In the genomic region with DNA sequence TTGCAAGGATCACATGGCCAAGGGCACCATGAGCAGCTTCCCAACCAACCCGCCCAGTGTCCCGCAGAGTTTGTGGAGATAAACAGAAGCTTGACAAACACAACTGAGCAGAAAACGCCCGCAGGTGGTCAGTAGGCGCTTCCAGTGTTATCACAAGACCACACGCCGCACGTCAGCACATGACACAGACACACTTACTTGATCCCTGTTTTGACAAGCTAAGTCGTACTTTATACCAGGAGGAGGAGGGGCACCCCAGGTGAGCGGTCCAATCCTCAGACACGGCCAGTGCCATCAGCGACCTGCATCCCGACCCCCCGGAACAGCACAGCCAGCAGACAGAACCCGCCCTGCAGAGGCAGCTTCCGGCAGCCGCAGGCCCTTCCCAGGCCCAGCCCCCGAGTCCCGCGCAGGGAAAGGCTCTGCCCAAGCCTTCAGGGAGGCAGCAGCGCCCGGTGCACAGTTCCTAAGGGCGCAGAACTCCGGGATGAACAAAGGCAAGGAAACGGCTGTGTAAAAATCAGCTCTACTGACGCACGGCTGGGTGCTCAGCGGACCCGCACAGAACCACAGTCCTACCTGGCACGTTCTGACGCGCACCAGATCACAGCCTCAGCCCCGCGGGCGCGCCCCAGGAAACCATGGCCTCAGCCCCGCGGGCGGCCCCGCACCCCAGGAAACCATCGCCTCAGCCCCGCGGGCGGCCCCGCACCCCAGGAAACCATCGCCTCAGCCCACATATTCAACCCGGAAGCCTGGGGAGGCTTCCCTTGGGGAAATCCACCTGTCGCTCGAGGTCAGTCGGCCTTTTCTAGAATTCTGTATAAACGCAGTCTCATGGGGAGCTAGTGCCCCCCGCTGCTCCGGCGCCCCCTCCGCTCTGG, we compare ENCODE assay signal across 9 cellular contexts. TPM values are rescaled to one million over a fixed set of nuclear protein-coding genes. Genes with fewer than 3 reads are reported as not detected.
DNase-seq lines count a peak whose midpoint lies in the region; ATAC-seq, FAIRE-seq and TF ChIP-seq lines count a peak whose summit lies in the region.
"Had no signal": no experiment of that assay in that cellular context is flagged by ENCODE, and none has a peak within 500 bp of the region (broad histone marks: within the 10 kb centered on the region; RNA-seq: fewer than 3 reads in every experiment).

No MANE protein-coding gene starts in this region.

- no peak for TF ChIP-seq CTCF in DND-41 (IDR thresholded peaks at IDR 0.05; ENCODE audit: borderline replicate concordance, extremely low read depth, low read length, poor library complexity, severe bottlenecking)
- TF ChIP-seq CTCF in natural killer cell (IDR thresholded peaks at IDR 0.05): no peak
- no peak for TF ChIP-seq CTCF in brain microvascular endothelial cell (IDR thresholded peaks at IDR 0.05; ENCODE audit: low read depth, low read length, missing control alignments)
- TF ChIP-seq CTCF in pancreas (IDR thresholded peaks at IDR 0.05): no peak

- H3K4me1 ChIP-seq in DND-41 (ENCODE audit: insufficient read depth, low read length) (no peaks in the 10 kb centered on the region), pancreas (peaks cover 0 to 8% (median 0%) of the 10 kb centered on the region in 3 donors)

- in situ Hi-C loops in brain microvascular endothelial cell (cut with HindIII; ENCODE audit: low pct_ligation_motif_present, low sequenced_read_pairs): no loop called here

- H3K9me3 Mint-ChIP-seq in natural killer cell: no peaks in the 10 kb centered on the region

- H3K36me3 ChIP-seq in DND-41 (ENCODE audit: insufficient read depth, low read length): peaks cover 8% of the 10 kb centered on the region
- H3K36me3 ChIP-seq in brain microvascular endothelial cell (replicated peaks): peaks cover 3% of the 10 kb centered on the region
- no peaks in the 10 kb centered on the region for H3K36me3 ChIP-seq in pancreas

- peak overlapping the region; percentile 92 to 96 for H3K27ac Mint-ChIP-seq in natural killer cell

- no peak overlapping the region for H3K4me2 ChIP-seq in DND-41 (ENCODE audit: insufficient read depth, low read length)

- no peaks in the 10 kb centered on the region for H3K36me3 Mint-ChIP-seq in natural killer cell

- no peak for FAIRE-seq in pancreas (lab: Jason Lieb, UNC)
- FAIRE-seq: astrocyte had no signal

- no peak overlapping the region for H2AFZ ChIP-seq in DND-41 (ENCODE audit: low read depth, low read length)

- H3K9me3 ChIP-seq in DND-41 (ENCODE audit: insufficient read depth, low read length, severe bottlenecking) (no peaks in the 10 kb centered on the region), pancreas (no peaks in the 10 kb centered on the region)

- H3K27me3 ChIP-seq in DND-41 (ENCODE audit: insufficient read depth, low read length, poor library complexity) (no peaks in the 10 kb centered on the region), brain microvascular endothelial cell (replicated peaks) (no peaks in the 10 kb centered on the region), pancreas (no peaks in the 10 kb centered on the region)

- ATAC-seq in DND-41 (ENCODE audit: insufficient read depth, low read depth) (peak; percentile 66), natural killer cell (peak; percentile 31 to 72 (median 58)), HG03442 (IDR thresholded peaks at IDR 0.05; ENCODE audit: unreplicated experiment) (no peak), pancreas (no peak)

- intact Hi-C loops in natural killer cell (cut with micrococcal nuclease): no loop called here
- intact Hi-C loops in pancreas (cut with DNase I): no loop called here

- H3K4me3 Mint-ChIP-seq in natural killer cell: peak overlapping the region; percentile 79

- no peaks in the 10 kb centered on the region for H3K27me3 Mint-ChIP-seq in natural killer cell (ENCODE audit: low read depth in 2 of 2)

- DNase-seq in DND-41 (peak; percentile 31), NCI-H146 (lab: John Stamatoyannopoulos, UW) (peak; percentile 93), natural killer cell (peak; percentile 82), D341Med (ENCODE audit: low spot score) (no peak), brain microvascular endothelial cell (no peak), pancreas (no peak)
- peak; percentile 67 for DNase-seq in activated effector memory CD4-positive, alpha-beta T cell treated with Interleukin-2 at 50 U/mL for 16 hours

- peaks cover 80% of the 10 kb centered on the region for H3K79me2 ChIP-seq in DND-41 (ENCODE audit: insufficient read depth, low read length)

- H3K4me3 ChIP-seq in DND-41 (ENCODE audit: low read depth in 1 of 2, low read length in 2 of 2): no peak overlapping the region
- H3K4me3 ChIP-seq in brain microvascular endothelial cell (ENCODE audit: low read depth, low read length): no peak overlapping the region
- H3K4me3 ChIP-seq in pancreas: no peak overlapping the region

- peaks cover 68% of the 10 kb centered on the region for H4K20me1 ChIP-seq in DND-41 (ENCODE audit: insufficient read depth, low read length)

- peaks cover 62 to 67% of the 10 kb centered on the region in 2 donors for H3K4me1 Mint-ChIP-seq in natural killer cell

- no peak overlapping the region for H3K9ac ChIP-seq in DND-41 (ENCODE audit: low read depth, low read length)

- H3K27ac ChIP-seq in DND-41 (ENCODE audit: low read length) (no peak overlapping the region), brain microvascular endothelial cell (no peak overlapping the region), pancreas (no peak overlapping the region)

- WGBS in pancreas, 2 donors: 82 to 84% methylated on average over 54 to 55 of the region's 55 CpGs

RNA-seq across cellular contexts. Expression of gene AXIN1, which starts 27.8 kb away (rescaled TPM):
- 100 to 1,000 TPM; 100 to 122 (median 106) TPM for total RNA-seq in natural killer cell
- 10 to 100 TPM in 3 of 6 donors, 1 to 10 TPM in 3; 8.0 to 13.6 (median 9.6) TPM for total RNA-seq in pancreas
- 10 to 100 TPM; 12.3 to 12.8 TPM for polyA plus RNA-seq in pancreas

RNA-seq across cellular contexts. Expression of gene PDIA2, which starts 41.7 kb away (rescaled TPM):
- total RNA-seq in natural killer cell: not detected
- 1,000 to 10,000 TPM in 3 of 6 donors, 100 to 1,000 TPM in 2, 10 to 100 TPM in 1; 13.0 to 1,352 (median 889) TPM for total RNA-seq in pancreas
- polyA plus RNA-seq in pancreas: 1,000 to 10,000 TPM; 1,758 to 3,084 TPM

RNA-seq across cellular contexts. Expression of gene ARHGDIG, which starts 44.3 kb away (rescaled TPM):
- total RNA-seq in natural killer cell (1 to 10 TPM in 1 of 3 donors, under 1 TPM in 1, not detected in 1; 0.49 to 1.4 TPM), pancreas (10 to 100 TPM in 5 of 6 donors, 1 to 10 TPM in 1; 5.6 to 62.8 (median 50.7) TPM)
- 100 to 1,000 TPM in 1 of 2 donors, 10 to 100 TPM in 1; 35.6 to 165 TPM for polyA plus RNA-seq in pancreas

RNA-seq across cellular contexts. Expression of gene MRPL28, which starts 45.6 kb away (rescaled TPM):
- total RNA-seq in natural killer cell (10 to 100 TPM; 33.9 to 38.9 (median 37.5) TPM), pancreas (10 to 100 TPM in 5 of 6 donors, 1 to 10 TPM in 1; 9.2 to 22.0 (median 18.6) TPM)
- 10 to 100 TPM; 58.1 to 65.4 TPM for polyA plus RNA-seq in pancreas

RNA-seq across cellular contexts. Expression of gene RGS11, which starts 48.9 kb away (rescaled TPM):
- total RNA-seq in natural killer cell (under 1 TPM in 1 of 3 donors, not detected in 2; 0.25 TPM), pancreas (10 to 100 TPM in 1 of 6 donors, 1 to 10 TPM in 5; 4.5 to 14.0 (median 8.0) TPM)
- 10 to 100 TPM; 42.9 to 47.2 TPM for polyA plus RNA-seq in pancreas

Comparison
In these comparisons a context has a peak if more than half of its experiments do, and no peak if none do; other contexts are left out.
1. ATAC-seq: peak in DND-41 (single experiment) and natural killer cell (3 of 3); none in HG03442 (single experiment) and pancreas (0 of 4).
2. DNase-seq: peak in DND-41 (single experiment), NCI-H146 (single experiment), activated effector memory CD4-positive, alpha-beta T cell treated with Interleukin-2 at 50 U/mL for 16 hours (single experiment) and natural killer cell (single experiment); none in D341Med (single experiment), brain microvascular endothelial cell (single experiment) and pancreas (0 of 6).
3. RNA of gene AXIN1, which starts 27.8 kb away (total RNA-seq): 100 to 122 TPM in natural killer cell; 8.0 to 13.6 TPM in pancreas; every median in the first group is over 4 times any median in the second.
4. RNA of gene PDIA2, which starts 41.7 kb away (total RNA-seq): 13.0 to 1,352 TPM in pancreas; not detected in natural killer cell; every median in the first group is over 10 times any median in the second.